ENCODE assay signal across 8 cellular contexts in genomic region chr3:49170744-49171118, GRCh38. TPM values are rescaled to one million over a fixed set of nuclear protein-coding genes. Genes with fewer than 3 reads are reported as not detected.
DNase-seq lines count a peak whose midpoint lies in the region; ATAC-seq, FAIRE-seq and TF ChIP-seq lines count a peak whose summit lies in the region.

No MANE protein-coding gene starts in this region.

- CTCF ChIA-PET in A549 (lab: Yijun Ruan, JAX), result interaction anchor here (0.6 to 2.6 kb wide), 44 partner anchors 8 to 1382 kb away, joined by 3 to 20 read pairs (median 4); partner anchors contain the start of genes QRICH1 and USP4

- DNase-seq in A549 (ENCODE audit: low read depth in 1 of 2, low spot score in 1 of 2) (no peak), Karpas-422 (no peak), chondrocyte (ENCODE audit: low spot score) (no peak), naive B cell (no peak), foreskin melanocyte (no peak), NCI-H1930 (lab: John Stamatoyannopoulos, UW) (no peak)

- peaks cover 2% of the 10 kb centered on the region for H3K79me2 ChIP-seq in Karpas-422 (ENCODE audit: low read length)

- peak overlapping the region; percentile 91 for H2AFZ ChIP-seq in Karpas-422 (ENCODE audit: low read length)

- H3K36me3 ChIP-seq in Karpas-422 (ENCODE audit: insufficient read depth, low read length), result no peaks in the 10 kb centered on the region

- H3K4me3 ChIP-seq in A549, result peak overlapping the region; percentile 66
- H3K4me3 ChIP-seq in Karpas-422 (ENCODE audit: low read length), result peak overlapping the region; percentile 69; the same call in 1 of the 2 replicates

- POLR2A ChIA-PET in A549 (lab: Yijun Ruan, JAX), result interaction anchor here (1.2 kb wide), 1 partner anchor 187 kb away, joined by 3 read pairs; no protein-coding TSS in a partner anchor

- TF ChIP-seq POLR2A in A549 (IDR thresholded peaks at IDR 0.05; ENCODE audit: low read length), result no peak

- H3K9me2 ChIP-seq in Karpas-422 (replicated peaks; ENCODE audit: insufficient read depth, low read length), result no peaks in the 10 kb centered on the region

- H3K4me2 ChIP-seq in A549, result peak overlapping the region; percentile 94
- H3K4me2 ChIP-seq in Karpas-422 (ENCODE audit: low read depth, low read length, poor library complexity, severe bottlenecking), result peak overlapping the region; percentile 97

- no peak for TF ChIP-seq EP300 in A549 (IDR thresholded peaks at IDR 0.05)

- no peaks in the 10 kb centered on the region for H3K27me3 ChIP-seq in Karpas-422 (ENCODE audit: low read length)

- peak overlapping the region; percentile 96 for H3K27ac Mint-ChIP-seq in chondrocyte (ENCODE audit: unreplicated experiment)
- H3K27ac Mint-ChIP-seq in naive B cell, result peak overlapping the region in 2 of 6 donors; percentile 44

- H3K4me1 Mint-ChIP-seq in chondrocyte (ENCODE audit: low read depth) (peaks cover 38% of the 10 kb centered on the region), naive B cell (peaks cover 15 to 22% (median 19%) of the 10 kb centered on the region in 3 donors)

- FAIRE-seq in A549 (lab: Jason Lieb, UNC), result no peak

- peak overlapping the region; percentile 81 to 87 for H3K27ac ChIP-seq in A549
- no peak overlapping the region for H3K27ac ChIP-seq in Karpas-422 (ENCODE audit: low read length)

- whole genome bisulfite sequencing in A549 (ENCODE audit: missing lambda C conversion rate), result no CpG with 5 or more reads among the region's 1 CpG

- H3K9me3 ChIP-seq in A549, result peaks cover 9% of the 10 kb centered on the region
- H3K9me3 ChIP-seq in Karpas-422 (ENCODE audit: low read length), result peaks cover 4% of the 10 kb centered on the region; the same call in 1 of the 2 replicates

- H3K4me1 ChIP-seq in A549, result peaks cover 25% of the 10 kb centered on the region
- H3K4me1 ChIP-seq in Karpas-422 (ENCODE audit: low read length), result peaks cover 13% of the 10 kb centered on the region

- TF ChIP-seq RAD21 in A549 (conservative IDR thresholded peaks at IDR 0.05 in 1 of 2, IDR thresholded peaks at IDR 0.05 in 1 of 2), result no peak

- H3K4me3 Mint-ChIP-seq in chondrocyte (ENCODE audit: unreplicated experiment) (peak overlapping the region; percentile 90), naive B cell (peak overlapping the region in 7 of 8 donors; percentile 67 to 88 (median 84))

- TF ChIP-seq CTCF in A549 (IDR thresholded peaks at IDR 0.05), result no peak
- TF ChIP-seq CTCF in chondrocyte (IDR thresholded peaks at IDR 0.05), result no peak

- no peaks in the 10 kb centered on the region for H4K20me1 ChIP-seq in Karpas-422 (ENCODE audit: insufficient read depth, low read depth, low read length)

- H3K27me3 Mint-ChIP-seq in chondrocyte (ENCODE audit: low read depth) (no peaks in the 10 kb centered on the region), naive B cell (peaks cover 4 to 11% (median 8%) of the 10 kb centered on the region in 3 donors)

- peak overlapping the region; percentile 78 for H3K9ac ChIP-seq in Karpas-422 (ENCODE audit: low read length)

- no peaks in the 10 kb centered on the region for H3K9me3 Mint-ChIP-seq in chondrocyte (ENCODE audit: low read depth)
- peaks cover 0 to 2% (median 0%) of the 10 kb centered on the region in 7 donors for H3K9me3 Mint-ChIP-seq in naive B cell

- ATAC-seq in A549 (peak; percentile 21 to 30), naive B cell (ENCODE audit: low read depth in 2 of 2) (no peak), GM19351 (IDR thresholded peaks at IDR 0.05; ENCODE audit: unreplicated experiment) (no peak), GM18502 (IDR thresholded peaks at IDR 0.05; ENCODE audit: poor library complexity, unreplicated experiment) (no peak)

- H3K36me3 Mint-ChIP-seq in chondrocyte (ENCODE audit: low read depth), result peaks cover 3% of the 10 kb centered on the region
- no peaks in the 10 kb centered on the region for H3K36me3 Mint-ChIP-seq in naive B cell

TF ChIP-seq in A549, 52 proteins besides CTCF, POLR2A, EP300 and RAD21:
- no peak for TF ChIP-seq CHD4 (IDR thresholded peaks at IDR 0.05; ENCODE audit: borderline replicate concordance)
- no peak for TF ChIP-seq HES2 (IDR thresholded peaks at IDR 0.05)
- no peak for TF ChIP-seq MYC (IDR thresholded peaks at IDR 0.05; ENCODE audit: borderline replicate concordance, low read length)
- no peak for TF ChIP-seq MAFK (IDR thresholded peaks at IDR 0.05; ENCODE audit: partially characterized antibody)
- TF ChIP-seq GATA3 (IDR thresholded peaks at IDR 0.05; ENCODE audit: borderline replicate concordance), result no peak
- TF ChIP-seq HOXB13 (CRISPR knock-in tag; IDR thresholded peaks at IDR 0.05; ENCODE audit: low read depth), result no peak
- no peak for TF ChIP-seq KDM5A (IDR thresholded peaks at IDR 0.05)
- TF ChIP-seq KDM1A (IDR thresholded peaks at IDR 0.05; ENCODE audit: low read depth), result no peak
- no peak for TF ChIP-seq SMC3 (IDR thresholded peaks at IDR 0.05)
- TF ChIP-seq TFCP2L1 (CRISPR knock-in tag; IDR thresholded peaks at IDR 0.05), result no peak

RNA-seq across cellular contexts. Expression of gene KLHDC8B, which starts 0.7 kb away (rescaled TPM):
- polyA plus RNA-seq in A549 (2011; rRNA removed) (6.7 and 7.4 TPM in 2 replicates), A549 (2017; fragmentation: RNase III; extraction: RNeasy Plus Mini Kit Qiagen cat#74134 plus additional on column Dnase treatment) (7.0 to 9.9 TPM (median 8.9 TPM) in 3 replicates), naive B cell (ENCODE audit: low read depth in 6 of 6) (under 1 TPM in 3 of 6 donors, not detected in 3; 0.48 to 0.56 (median 0.49) TPM)
- polyA plus RNA-seq in A549 (2012; cell fraction: cytosol; rRNA removed), result 6.2 and 7.6 TPM in 2 replicates
- polyA plus RNA-seq in A549 (2012; cell fraction: nucleus; rRNA removed), result 9.8 and 10.1 TPM in 2 replicates
- polyA minus RNA-seq in A549 (2011; rRNA and poly(A)+ RNA removed), result 8.6 and 8.9 TPM in 2 replicates
- 8.4 and 16.5 TPM in 2 replicates for total RNA-seq in Karpas-422 (2014; rRNA removed; shearing (Covaris generic); ENCODE audit: low replicate concordance)
- 15.6 to 40.8 TPM (median 35.1 TPM) in 3 replicates for total RNA-seq in chondrocyte

RNA-seq across cellular contexts. Expression of gene CCDC71, which starts 4.6 kb away (rescaled TPM):
- polyA plus RNA-seq in A549 (2011; rRNA removed), result 13.4 and 15.9 TPM in 2 replicates
- polyA plus RNA-seq in A549 (2012; cell fraction: cytosol; rRNA removed), result 18.8 and 22.6 TPM in 2 replicates
- polyA plus RNA-seq in A549 (2012; cell fraction: nucleus; rRNA removed), result 17.3 and 19.4 TPM in 2 replicates
- polyA plus RNA-seq in A549 (2017; fragmentation: RNase III; extraction: RNeasy Plus Mini Kit Qiagen cat#74134 plus additional on column Dnase treatment), result 8.1 to 10.0 TPM (median 9.6 TPM) in 3 replicates
- polyA minus RNA-seq in A549 (2011; rRNA and poly(A)+ RNA removed), result 29.2 and 38.9 TPM in 2 replicates
- total RNA-seq in Karpas-422 (2014; rRNA removed; shearing (Covaris generic); ENCODE audit: low replicate concordance), result 18.4 and 22.0 TPM in 2 replicates
- total RNA-seq in chondrocyte, result 18.1 to 19.4 TPM (median 18.7 TPM) in 3 replicates
- 1 to 10 TPM in 5 of 6 donors, under 1 TPM in 1; 0.14 to 1.8 (median 1.3) TPM for polyA plus RNA-seq in naive B cell (ENCODE audit: low read depth in 6 of 6)

RNA-seq across cellular contexts. Expression of gene LAMB2, which starts 37.9 kb away (rescaled TPM):
- polyA plus RNA-seq in A549 (2011; rRNA removed) (146 and 238 TPM in 2 replicates), A549 (2017; fragmentation: RNase III; extraction: RNeasy Plus Mini Kit Qiagen cat#74134 plus additional on column Dnase treatment) (74.5 to 95.5 TPM (median 87.3 TPM) in 3 replicates), naive B cell (ENCODE audit: low read depth in 6 of 6) (not detected)
- polyA plus RNA-seq in A549 (2012; cell fraction: cytosol; rRNA removed), result 96.4 and 102 TPM in 2 replicates
- 812 and 862 TPM in 2 replicates for polyA plus RNA-seq in A549 (2012; cell fraction: nucleus; rRNA removed)
- polyA minus RNA-seq in A549 (2011; rRNA and poly(A)+ RNA removed), result 242 and 345 TPM in 2 replicates
- 3.8 TPM in 1 of 2 replicates, not detected in the other for total RNA-seq in Karpas-422 (2014; rRNA removed; shearing (Covaris generic); ENCODE audit: low replicate concordance)
- 824 to 1,096 TPM (median 1,075 TPM) in 3 replicates for total RNA-seq in chondrocyte

RNA-seq across cellular contexts. Expression of gene USP19, which starts 50.1 kb away (rescaled TPM):
- polyA plus RNA-seq in A549 (2011; rRNA removed) (28.8 and 30.5 TPM in 2 replicates), A549 (2017; fragmentation: RNase III; extraction: RNeasy Plus Mini Kit Qiagen cat#74134 plus additional on column Dnase treatment) (20.1 to 21.6 TPM (median 21.2 TPM) in 3 replicates), naive B cell (ENCODE audit: low read depth in 6 of 6) (10 to 100 TPM; 19.6 to 36.0 (median 23.6) TPM)
- polyA plus RNA-seq in A549 (2012; cell fraction: cytosol; rRNA removed), result 36.1 and 40.8 TPM in 2 replicates
- polyA plus RNA-seq in A549 (2012; cell fraction: nucleus; rRNA removed), result 81.8 and 95.2 TPM in 2 replicates
- polyA minus RNA-seq in A549 (2011; rRNA and poly(A)+ RNA removed), result 97.5 and 102 TPM in 2 replicates
- total RNA-seq in Karpas-422 (2014; rRNA removed; shearing (Covaris generic); ENCODE audit: low replicate concordance), result 31.5 and 111 TPM in 2 replicates
- total RNA-seq in chondrocyte, result 34.2 to 43.4 TPM (median 35.6 TPM) in 3 replicates

Comparison
In these comparisons a context has a peak if more than half of its experiments do, and no peak if none do; other contexts are left out.
1. ATAC-seq: peak in A549 (2 of 2); none in naive B cell (0 of 2), GM19351 (single experiment) and GM18502 (single experiment).
2. RNA of gene LAMB2, which starts 37.9 kb away (total RNA-seq): 824 to 1,096 TPM in chondrocyte; 3.8 TPM in Karpas-422; every median in the first group is over 100 times any median in the second.